14 cellular contexts compared by ENCODE assay signal in genomic region chr6:158879180-158879579, GRCh38.
DNase-seq lines count a peak whose midpoint lies in the region; ATAC-seq and TF ChIP-seq lines count a peak whose summit lies in the region.
"Had no signal": no experiment of that assay in that cellular context is flagged by ENCODE, and none has a peak within 500 bp of the region (broad histone marks: within the 10 kb centered on the region; RNA-seq: fewer than 3 reads in every experiment).

No MANE protein-coding gene starts in this region.

- intact Hi-C loops in MCF 10A (cut with micrococcal nuclease) (no loop called here), breast epithelium (cut with DNase I; ENCODE audit: low total_unique reads) (no loop called here), dorsolateral prefrontal cortex (cut with DNase I) (no loop called here), head of caudate nucleus (cut with DNase I) (no loop called here)

- H3K9me3 Mint-ChIP-seq in MCF 10A (ENCODE audit: unreplicated experiment): peaks cover 10% of the 10 kb centered on the region
- peaks cover 11 to 19% of the 10 kb centered on the region in 2 donors for H3K9me3 Mint-ChIP-seq in stimulated activated naive CD8-positive, alpha-beta T cell treated with anti-CD3 and anti-CD28 coated beads, Interleukin-15, amount 100 ng/mL, for 72 hours
- H3K9me3 Mint-ChIP-seq: activated naive CD4-positive, alpha-beta T cell treated with anti-CD3 and anti-CD28 coated beads, Interleukin-2, amount 50 U/mL, for 24 hours; effector memory CD8-positive, alpha-beta T cell had no signal

- H3K79me2 ChIP-seq in hepatocyte: no peaks in the 10 kb centered on the region
- H3K79me2 ChIP-seq: parathyroid adenoma had no signal

- peak overlapping the region; percentile 10 for H3K4me2 ChIP-seq in hepatocyte

- H3K4me3 ChIP-seq in breast epithelium (no peak overlapping the region), hepatocyte (no peak overlapping the region), dorsolateral prefrontal cortex (no peak overlapping the region)
- H3K4me3 ChIP-seq: SK-N-MC had no signal

- no peak for TF ChIP-seq POLR2A in breast epithelium (IDR thresholded peaks at IDR 0.05)

- H3K27me3 ChIP-seq in breast epithelium (no peaks in the 10 kb centered on the region), hepatocyte (no peaks in the 10 kb centered on the region), dorsolateral prefrontal cortex (peaks cover 0 to 16% (median 0%) of the 10 kb centered on the region in 45 donors)

- no peaks in the 10 kb centered on the region for H4K20me1 ChIP-seq in hepatocyte (ENCODE audit: insufficient read depth, poor library complexity, severe bottlenecking)

- no peak overlapping the region for H2AFZ ChIP-seq in hepatocyte
- H2AFZ ChIP-seq: parathyroid adenoma had no signal

- peaks cover 4% of the 10 kb centered on the region for H3K36me3 Mint-ChIP-seq in MCF 10A (ENCODE audit: insufficient read depth, unreplicated experiment)

- H3K27me3 Mint-ChIP-seq in MCF 10A (ENCODE audit: insufficient read depth, unreplicated experiment): no peaks in the 10 kb centered on the region
- no peaks in the 10 kb centered on the region for H3K27me3 Mint-ChIP-seq in stimulated activated naive CD8-positive, alpha-beta T cell treated with anti-CD3 and anti-CD28 coated beads, Interleukin-15, amount 100 ng/mL, for 72 hours
- H3K27me3 Mint-ChIP-seq: activated naive CD4-positive, alpha-beta T cell treated with anti-CD3 and anti-CD28 coated beads, Interleukin-2, amount 50 U/mL, for 24 hours; effector memory CD8-positive, alpha-beta T cell had no signal

- H3K4me1 Mint-ChIP-seq in MCF 10A (ENCODE audit: insufficient read depth, unreplicated experiment): no peaks in the 10 kb centered on the region
- peaks cover 9% of the 10 kb centered on the region for H3K4me1 Mint-ChIP-seq in stimulated activated naive CD8-positive, alpha-beta T cell treated with anti-CD3 and anti-CD28 coated beads, Interleukin-15, amount 100 ng/mL, for 72 hours
- H3K4me1 Mint-ChIP-seq: activated naive CD4-positive, alpha-beta T cell treated with anti-CD3 and anti-CD28 coated beads, Interleukin-2, amount 50 U/mL, for 24 hours had no signal

- POLR2A ChIA-PET in MCF 10A (lab: Yijun Ruan, JAX): interaction anchor here (1.2 kb wide), 1 partner anchor 62 kb away, joined by 3 read pairs; no protein-coding TSS in a partner anchor

- DNase-seq in MCF 10A (ENCODE audit: unreplicated experiment) (no peak), breast epithelium (ENCODE audit: low spot score in 2 of 2) (no peak), hepatocyte (ENCODE audit: low spot score) (peak; percentile 40), dorsolateral prefrontal cortex (no peak), head of caudate nucleus (no peak)
- peak; percentile 62 for DNase-seq in activated CD8-positive, alpha-beta memory T cell treated with anti-CD3 and anti-CD28 coated beads for 24 hours
- DNase-seq in stimulated activated naive CD8-positive, alpha-beta T cell treated with anti-CD3 and anti-CD28 coated beads, Interleukin-15, amount 100 ng/mL, for 72 hours: peak in 1 of 2 donors; percentile 78
- DNase-seq: effector memory CD8-positive, alpha-beta T cell; KBM-7; NCI-H2227 treated with DMSO at 0.1 percent for 48 hours had no signal

- CTCF ChIA-PET in MCF 10A (lab: Yijun Ruan, JAX): interaction anchor here (0.6 to 1.1 kb wide), 2 partner anchors 9 to 234 kb away, joined by 3 to 5 read pairs; no protein-coding TSS in a partner anchor

- H3K9me3 ChIP-seq in breast epithelium (peaks cover 0 to 4% of the 10 kb centered on the region in 2 donors), hepatocyte (ENCODE audit: low read depth) (no peaks in the 10 kb centered on the region)

- no TSS peak for BruUV-seq in MCF 10A (replicated peaks; lab: Mats Ljungman, UMichigan)

- H3K4me1 ChIP-seq in breast epithelium (no peaks in the 10 kb centered on the region), hepatocyte (ENCODE audit: insufficient read depth) (peaks cover 10% of the 10 kb centered on the region)
- H3K4me1 ChIP-seq: parathyroid adenoma had no signal

- H3K9me2 ChIP-seq in hepatocyte (replicated peaks; ENCODE audit: insufficient read depth): no peaks in the 10 kb centered on the region

- H3K27ac ChIP-seq in breast epithelium (no peak overlapping the region), hepatocyte (peak overlapping the region; percentile 76), dorsolateral prefrontal cortex (no peak overlapping the region)
- H3K27ac ChIP-seq: parathyroid adenoma, SK-N-MC had no signal

- no peak overlapping the region for H3K4me3 Mint-ChIP-seq in MCF 10A (ENCODE audit: unreplicated experiment)
- H3K4me3 Mint-ChIP-seq in stimulated activated naive CD8-positive, alpha-beta T cell treated with anti-CD3 and anti-CD28 coated beads, Interleukin-15, amount 100 ng/mL, for 72 hours: no peak overlapping the region
- H3K4me3 Mint-ChIP-seq: activated naive CD4-positive, alpha-beta T cell treated with anti-CD3 and anti-CD28 coated beads, Interleukin-2, amount 50 U/mL, for 24 hours; effector memory CD8-positive, alpha-beta T cell had no signal

- peak overlapping the region; percentile 28 for H3K27ac Mint-ChIP-seq in MCF 10A (ENCODE audit: low read depth, unreplicated experiment)
- no peak overlapping the region for H3K27ac Mint-ChIP-seq in stimulated activated naive CD8-positive, alpha-beta T cell treated with anti-CD3 and anti-CD28 coated beads, Interleukin-15, amount 100 ng/mL, for 72 hours
- H3K27ac Mint-ChIP-seq: effector memory CD8-positive, alpha-beta T cell had no signal

- TF ChIP-seq CTCF in MCF 10A (IDR thresholded peaks at IDR 0.05; ENCODE audit: unreplicated experiment) (no peak), breast epithelium (IDR thresholded peaks at IDR 0.05) (no peak), hepatocyte (IDR thresholded peaks at IDR 0.05; ENCODE audit: poor library complexity) (no peak), dorsolateral prefrontal cortex (IDR thresholded peaks at IDR 0.05 in 54 of 56, conservative IDR thresholded peaks at IDR 0.05 in 2 of 56; ENCODE audit: low read depth in 1 of 56, partially characterized antibody in 56 of 56) (no peak)

- H3K36me3 ChIP-seq in breast epithelium: no peaks in the 10 kb centered on the region
- no peaks in the 10 kb centered on the region for H3K36me3 ChIP-seq in hepatocyte (replicated peaks; ENCODE audit: insufficient read depth, low read depth)

- peak; percentile 98 for ATAC-seq in stimulated activated naive CD8-positive, alpha-beta T cell treated with anti-CD3 and anti-CD28 coated beads, Interleukin-15, amount 100 ng/mL, for 72 hours
- ATAC-seq in GM21390 (IDR thresholded peaks at IDR 0.05; ENCODE audit: unreplicated experiment): no peak
- ATAC-seq: effector memory CD8-positive, alpha-beta T cell had no signal

- WGBS in hepatocyte (ENCODE audit: low lambda C conversion rate, missing lambda C conversion rate): 45% methylated on average over 5 of the region's 5 CpGs

Comparison
In these comparisons a context has a peak if more than half of its experiments do, and no peak if none do; other contexts are left out.
1. DNase-seq: peak in activated CD8-positive, alpha-beta memory T cell treated with anti-CD3 and anti-CD28 coated beads for 24 hours (single experiment) and hepatocyte (single experiment); none in MCF 10A (single experiment), breast epithelium (0 of 2), dorsolateral prefrontal cortex (0 of 10) and head of caudate nucleus (0 of 42).